ENCODE assay signal across 8 cellular contexts in the genomic region with DNA sequence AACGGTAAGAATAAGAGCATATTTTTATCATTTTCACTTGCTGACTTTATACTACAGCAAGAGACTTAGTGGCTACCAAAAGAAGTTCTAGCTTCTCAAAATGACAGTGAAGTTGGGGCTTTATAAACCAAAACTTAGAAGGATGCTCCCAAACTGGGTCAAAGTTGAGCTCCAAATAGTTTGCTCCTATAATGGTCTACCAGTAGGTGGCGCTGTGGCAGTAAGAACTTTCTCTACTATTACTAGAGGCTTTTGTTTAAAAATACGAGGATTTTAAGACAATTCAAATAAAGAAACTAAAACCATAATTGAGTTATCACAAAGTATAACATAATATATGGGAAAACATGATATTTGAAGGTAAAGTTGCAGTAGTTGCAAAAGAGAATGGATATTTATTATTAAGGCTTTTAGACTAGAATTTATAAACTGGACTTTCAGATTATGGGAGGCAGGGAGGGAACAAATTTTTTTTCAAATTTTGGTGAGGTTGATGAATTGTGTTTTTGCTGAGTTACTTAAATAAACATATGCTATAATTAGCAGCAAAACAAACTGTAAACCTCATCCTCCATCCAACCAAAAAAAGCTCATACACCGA.
DNase-seq lines count a peak whose midpoint lies in the region; ATAC-seq and TF ChIP-seq lines count a peak whose summit lies in the region.

No MANE protein-coding gene starts in this region.

- no peaks in the 10 kb centered on the region for H3K27me3 Mint-ChIP-seq in activated CD8-positive, alpha-beta T cell treated with anti-CD3 and anti-CD28 coated beads for 36 hours

- no peak overlapping the region for H3K4ac ChIP-seq in mesendoderm (ENCODE audit: low read depth, low read length)

- H3K4me3 Mint-ChIP-seq in activated CD8-positive, alpha-beta T cell treated with anti-CD3 and anti-CD28 coated beads for 36 hours = no peak overlapping the region

- no peak overlapping the region for H3K27ac Mint-ChIP-seq in activated CD8-positive, alpha-beta T cell treated with anti-CD3 and anti-CD28 coated beads for 36 hours

- H3K4me3 ChIP-seq in mesendoderm (ENCODE audit: low read length) = no peak overlapping the region

- no peaks in the 10 kb centered on the region for H3K27me3 ChIP-seq in mesendoderm (ENCODE audit: insufficient read depth, low read length, poor library complexity)

- H4K8ac ChIP-seq in mesendoderm (ENCODE audit: low read depth, low read length) = no peak overlapping the region

- peak; percentile 89 for TF ChIP-seq CTCF in activated CD8-positive, alpha-beta T cell treated with anti-CD3 and anti-CD28 coated beads for 36 hours (IDR thresholded peaks at IDR 0.05)

- H3K4me1 Mint-ChIP-seq in activated CD8-positive, alpha-beta T cell treated with anti-CD3 and anti-CD28 coated beads for 36 hours (ENCODE audit: low read depth) = no peaks in the 10 kb centered on the region

- H3K56ac ChIP-seq in mesendoderm (ENCODE audit: low read length) = no peak overlapping the region

- H2BK5ac ChIP-seq in mesendoderm (ENCODE audit: low read length) = no peak overlapping the region

- peak; percentile 42 for ATAC-seq in activated CD8-positive, alpha-beta T cell treated with anti-CD3 and anti-CD28 coated beads for 36 hours
- no peak for ATAC-seq in HG02938 (IDR thresholded peaks at IDR 0.05; ENCODE audit: unreplicated experiment)

- H3K4me1 ChIP-seq in mesendoderm (ENCODE audit: control insufficient read depth, low read depth, low read length) = no peaks in the 10 kb centered on the region

- no peak overlapping the region for H2AK5ac ChIP-seq in mesendoderm (ENCODE audit: low read length)

- no peaks in the 10 kb centered on the region for H3K79me2 ChIP-seq in mesendoderm (ENCODE audit: control insufficient read depth, insufficient read depth, low read length)

- H3K4me2 ChIP-seq in mesendoderm (ENCODE audit: low read length) = no peak overlapping the region

- no peak overlapping the region for H2BK15ac ChIP-seq in mesendoderm (replicated peaks; ENCODE audit: low read depth)

- intact Hi-C loops in activated CD8-positive, alpha-beta T cell treated with anti-CD3 and anti-CD28 coated beads for 36 hours (cut with micrococcal nuclease) = loop anchor here (5.0 kb wide), 1 partner anchor 76 kb away; the partner anchor contains the start of gene TGFB3

- no peaks in the 10 kb centered on the region for H3K9me3 Mint-ChIP-seq in activated CD8-positive, alpha-beta T cell treated with anti-CD3 and anti-CD28 coated beads for 36 hours

- peaks cover 2% of the 10 kb centered on the region for H3K36me3 ChIP-seq in mesendoderm (ENCODE audit: control insufficient read depth, insufficient read depth, low read length)

- H2BK120ac ChIP-seq in mesendoderm (ENCODE audit: low read depth, low read length) = no peak overlapping the region

- WGBS in mesendoderm (ENCODE audit: extremely low coverage, insufficient coverage, low lambda C conversion rate) = no CpG with 5 or more reads among the region's 4 CpGs

- no peaks in the 10 kb centered on the region for H3K36me3 Mint-ChIP-seq in activated CD8-positive, alpha-beta T cell treated with anti-CD3 and anti-CD28 coated beads for 36 hours (ENCODE audit: low read depth)

- H3K23ac ChIP-seq in mesendoderm (ENCODE audit: low read length) = no peak overlapping the region

- no peak overlapping the region for H3K9ac ChIP-seq in mesendoderm (ENCODE audit: low read length)

- no peak overlapping the region for H3K27ac ChIP-seq in mesendoderm (ENCODE audit: low read depth, low read length)

- no peaks in the 10 kb centered on the region for H3K79me1 ChIP-seq in mesendoderm (ENCODE audit: low read length)

- no peak overlapping the region for H3K18ac ChIP-seq in mesendoderm (ENCODE audit: low read length)

- CTCF ChIA-PET in activated CD8-positive, alpha-beta T cell treated with anti-CD3 and anti-CD28 coated beads for 36 hours (lab: Charles Lee) = interaction anchor here (0.6 to 4.3 kb wide), 54 partner anchors 9 to 1250 kb away, joined by 3 to 143 read pairs (median 4); partner anchors contain the start of genes IFT43 and TGFB3

- POLR2A ChIA-PET in activated CD8-positive, alpha-beta T cell treated with anti-CD3 and anti-CD28 coated beads for 36 hours (lab: Charles Lee) = interaction anchor here (0.6 kb wide), 2 partner anchors 196 to 363 kb away, joined by 3 to 4 read pairs; no protein-coding TSS in a partner anchor

- peak; percentile 10 to 52 for DNase-seq in NOMO-1 (lab: John Stamatoyannopoulos, UW; ENCODE audit: unreplicated experiment in 2 of 2)
- no peak for DNase-seq in NOMO-1 treated with dmso at 0.1 percent for 144 hours (lab: John Stamatoyannopoulos, UW; ENCODE audit: unreplicated experiment)
- peak; percentile 49 for DNase-seq in NCI-H345 (lab: John Stamatoyannopoulos, UW)
- DNase-seq in activated CD8-positive, alpha-beta T cell treated with anti-CD3 and anti-CD28 coated beads for 36 hours = peak; percentile 79
- DNase-seq in effector CD8-positive, alpha-beta T cell (lab: John Stamatoyannopoulos, UW) = peak; percentile 60
- peak; percentile 47 for DNase-seq in mesendoderm
- peak; percentile 9 to 48 for DNase-seq in stimulated activated CD8-positive, alpha-beta memory T cell treated with anti-CD3 and anti-CD28 coated beads, Interleukin-7, amount 100 ng/mL, for 1 hour (ENCODE audit: low read depth in 2 of 2)

- H4K5ac ChIP-seq in mesendoderm (ENCODE audit: low read length) = no peak overlapping the region
